In the genomic region with DNA sequence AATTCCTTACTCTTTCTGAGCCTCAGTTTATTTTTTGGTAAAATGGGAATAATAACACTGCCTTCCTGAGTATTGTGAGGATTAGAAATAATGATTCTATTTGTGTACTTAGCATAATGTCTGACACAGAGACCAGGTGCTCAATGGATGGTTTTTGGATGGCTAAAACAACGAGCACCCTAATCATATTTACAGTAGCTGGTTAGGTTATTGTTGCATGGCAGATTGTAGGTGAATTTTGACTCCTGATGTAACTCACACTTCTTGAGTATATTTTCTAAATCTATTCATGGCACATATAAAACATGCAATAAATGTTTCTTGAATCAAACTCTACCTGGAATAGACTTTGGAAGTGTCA, we compare ENCODE assay signal across 10 cellular contexts. TPM values are rescaled to one million over a fixed set of nuclear protein-coding genes. Genes with fewer than 3 reads are reported as not detected.
DNase-seq lines count a peak whose midpoint lies in the region; ATAC-seq and TF ChIP-seq lines count a peak whose summit lies in the region.
"Had no signal": no experiment of that assay in that cellular context is flagged by ENCODE, and none has a peak within 500 bp of the region (broad histone marks: within the 10 kb centered on the region; RNA-seq: fewer than 3 reads in every experiment).

No MANE protein-coding gene starts in this region.

- intact Hi-C loops in body of pancreas (cut with DNase I) (no loop called here), sigmoid colon (cut with DNase I) (no loop called here)

- H3K27me3 Mint-ChIP-seq in activated naive CD8-positive, alpha-beta T cell = no peaks in the 10 kb centered on the region

- ATAC-seq in GM18873 (IDR thresholded peaks at IDR 0.05; ENCODE audit: low FRiP score, unreplicated experiment) (peak; percentile 24), GM21515 (IDR thresholded peaks at IDR 0.05; ENCODE audit: unreplicated experiment) (peak; percentile 26), HG03108 (IDR thresholded peaks at IDR 0.05; ENCODE audit: unreplicated experiment) (peak; percentile 21), body of pancreas (no peak)

- no peak for TF ChIP-seq EP300 in sigmoid colon (IDR thresholded peaks at IDR 0.05)

- H3K4me3 Mint-ChIP-seq in activated naive CD8-positive, alpha-beta T cell = peak overlapping the region; percentile 55

- H3K27ac Mint-ChIP-seq in activated naive CD8-positive, alpha-beta T cell = peak overlapping the region; percentile 79

- H3K4me3 ChIP-seq in body of pancreas = no peak overlapping the region
- H3K4me3 ChIP-seq in sigmoid colon = no peak overlapping the region
- H3K4me3 ChIP-seq: right atrium auricular region had no signal

- no peaks in the 10 kb centered on the region for H3K36me3 ChIP-seq in body of pancreas (replicated peaks in 1 of 2; ENCODE audit: insufficient read depth in 1 of 2, low read depth in 2 of 2)
- no peaks in the 10 kb centered on the region for H3K36me3 ChIP-seq in sigmoid colon
- H3K36me3 ChIP-seq: right atrium auricular region had no signal

- TF ChIP-seq POLR2A in body of pancreas (IDR thresholded peaks at IDR 0.05) (no peak), sigmoid colon (IDR thresholded peaks at IDR 0.05) (no peak)

- H3K27me3 ChIP-seq in body of pancreas (no peaks in the 10 kb centered on the region), sigmoid colon (no peaks in the 10 kb centered on the region)
- H3K27me3 ChIP-seq: right atrium auricular region had no signal

- peaks cover 4% of the 10 kb centered on the region for H3K4me1 ChIP-seq in body of pancreas
- H3K4me1 ChIP-seq in sigmoid colon = no peaks in the 10 kb centered on the region
- H3K4me1 ChIP-seq: right atrium auricular region had no signal

- H3K9me3 ChIP-seq in body of pancreas (no peaks in the 10 kb centered on the region), sigmoid colon (no peaks in the 10 kb centered on the region)
- H3K9me3 ChIP-seq: right atrium auricular region had no signal

- 91 to 100% methylated on average over 1 of the region's 1 CpG for WGBS in body of pancreas, 2 donors
- WGBS in sigmoid colon, 2 donors = 73 to 89% methylated on average over 1 of the region's 1 CpG

- H3K4me1 Mint-ChIP-seq in activated naive CD8-positive, alpha-beta T cell (ENCODE audit: low read depth) = peaks cover 19% of the 10 kb centered on the region

- no peak for DNase-seq in body of pancreas
- DNase-seq in sigmoid colon = no peak
- DNase-seq in LoVo (ENCODE audit: low spot score) = no peak
- no peak for DNase-seq in stimulated activated CD4-positive, alpha-beta T cell treated with anti-CD3 and anti-CD28 coated beads, Interleukin-12 subunit alpha, Interleukin-12 subunit beta, amount 100 ng/mL, for 4 hours
- DNase-seq: activated CD4-positive, alpha-beta T cell treated with anti-CD3 and anti-CD28 coated beads for 1 hour had no signal

- H3K9me3 Mint-ChIP-seq in activated naive CD8-positive, alpha-beta T cell (ENCODE audit: low read depth) = no peaks in the 10 kb centered on the region

- TF ChIP-seq CTCF in body of pancreas (IDR thresholded peaks at IDR 0.05) = no peak
- TF ChIP-seq CTCF in sigmoid colon (IDR thresholded peaks at IDR 0.05) = no peak

- peaks cover 8% of the 10 kb centered on the region for H3K36me3 Mint-ChIP-seq in activated naive CD8-positive, alpha-beta T cell

- H3K27ac ChIP-seq in body of pancreas (no peak overlapping the region), sigmoid colon (no peak overlapping the region)
- H3K27ac ChIP-seq: right atrium auricular region had no signal

RNA-seq across cellular contexts. Expression of gene DUSP10, which starts 11.9 kb away (rescaled TPM):
- total RNA-seq in body of pancreas = 10 to 100 TPM in 1 of 2 donors, 1 to 10 TPM in 1; 5.4 to 12.2 TPM
- total RNA-seq in sigmoid colon = 10 to 100 TPM; 11.4 to 19.9 (median 15.7) TPM
- polyA plus RNA-seq in sigmoid colon = 1 to 10 TPM; 2.5 to 4.1 (median 3.6) TPM
